Comparison of ENCODE assay signal across 9 cellular contexts in the genomic region with DNA sequence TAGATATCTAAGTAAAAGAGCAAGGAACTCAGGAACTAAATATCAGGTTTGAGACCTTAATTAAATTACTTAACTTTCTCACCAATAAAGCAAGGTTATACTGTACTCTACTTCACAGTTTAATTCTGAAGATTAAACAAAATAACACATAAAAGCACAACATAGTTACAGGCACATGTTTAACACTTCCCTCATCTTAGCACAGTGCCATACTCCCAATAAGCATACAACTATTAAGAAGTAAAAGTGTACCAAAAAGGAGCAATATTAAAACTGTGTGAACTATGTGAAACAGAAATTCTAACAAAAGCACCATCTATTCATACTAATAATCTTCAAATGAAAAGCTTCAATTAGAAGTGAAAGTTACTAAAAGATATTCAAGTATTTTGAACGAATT. TPM values are rescaled to one million over a fixed set of nuclear protein-coding genes. Genes with fewer than 3 reads are reported as not detected.
DNase-seq lines count a peak whose midpoint lies in the region; ATAC-seq, FAIRE-seq and TF ChIP-seq lines count a peak whose summit lies in the region.
"Had no signal": no experiment of that assay in that cellular context is flagged by ENCODE, and none has a peak within 500 bp of the region (broad histone marks: within the 10 kb centered on the region; RNA-seq: fewer than 3 reads in every experiment).

No MANE protein-coding gene starts in this region.

- no peaks in the 10 kb centered on the region for H4K20me1 ChIP-seq in HCT116 (ENCODE audit: insufficient read depth)

- CTCF ChIA-PET in HCT116 (lab: Charles Lee) = no interaction called here
- CTCF ChIA-PET in T-cell (lab: Charles Lee) = no interaction called here

- H3K4me1 Mint-ChIP-seq in T-cell = peaks cover 57 to 59% (median 58%) of the 10 kb centered on the region in 3 donors

- POLR2A ChIA-PET in HCT116 (lab: Charles Lee) (interaction anchor here (0.7 kb wide), 2 partner anchors 31 to 50 kb away, joined by 3 to 6 read pairs; no protein-coding TSS in a partner anchor), T-cell (lab: Charles Lee) (interaction anchor here (0.6 to 1.4 kb wide), 4 partner anchors 82 to 1340 kb away, joined by 3 to 16 read pairs (median 6); a partner anchor contains a TSS)

- peaks cover 9 to 17% of the 10 kb centered on the region in 2 experiments for H3K4me1 ChIP-seq in HCT116 (ENCODE audit: control insufficient read depth in 1 of 2, insufficient read depth in 2 of 2, low read length in 2 of 2)

- H3K9me2 ChIP-seq in HCT116 (ENCODE audit: insufficient read depth) = no peaks in the 10 kb centered on the region

- no peak overlapping the region for H3K9ac ChIP-seq in HCT116 (ENCODE audit: low read length)

- TF ChIP-seq CTCF in HCT116 (IDR thresholded peaks at IDR 0.05 in 2 of 3, conservative IDR thresholded peaks at IDR 0.05 in 1 of 3; ENCODE audit: borderline replicate concordance in 1 of 3, insufficient read depth in 1 of 3, low read depth in 2 of 3, low read length in 2 of 3) = no peak
- no peak for TF ChIP-seq CTCF in fibroblast of mammary gland (conservative IDR thresholded peaks at IDR 0.05; ENCODE audit: control insufficient read depth, insufficient read depth, low read depth, low read length)

- H3K27ac Mint-ChIP-seq in T-cell = peak overlapping the region in 1 of 2 donors; percentile 45

- no peaks in the 10 kb centered on the region for H3K27me3 Mint-ChIP-seq in T-cell

- no peak for FAIRE-seq in GM12891 (lab: Jason Lieb, UNC)

- TF ChIP-seq POLR2A in HCT116 (IDR thresholded peaks at IDR 0.05; ENCODE audit: borderline replicate concordance, extremely low read depth, insufficient read depth, insufficient read length) (no peak), GM12891 (IDR thresholded peaks at IDR 0.05; ENCODE audit: low read depth, low read length) (no peak)

- no peaks in the 10 kb centered on the region for H3K9me3 ChIP-seq in HCT116 (ENCODE audit: control insufficient read depth in 1 of 2, insufficient read depth in 1 of 2, low read depth in 1 of 2, low read length in 2 of 2)

- no peak for DNase-seq in HCT116 (ENCODE audit: low read depth, low spot score)
- no peak for DNase-seq in T-cell
- DNase-seq in fibroblast of mammary gland (ENCODE audit: low read depth) = no peak
- no peak for DNase-seq in skeletal muscle cell (ENCODE audit: low read depth)
- no peak for DNase-seq in NCI-H187 treated with DMSO at 0.1 percent for 48 hours (lab: John Stamatoyannopoulos, UW)
- DNase-seq in caudate nucleus (lab: John Stamatoyannopoulos, UW) = no peak
- no peak for DNase-seq in GM12891 (ENCODE audit: insufficient read length, low spot score)
- DNase-seq: RPMI8226 had no signal

- H3K27ac ChIP-seq in HCT116 (ENCODE audit: low read depth, low read length) (no peak overlapping the region), caudate nucleus (ENCODE audit: low read depth, low read length) (no peak overlapping the region)

- no peak for TF ChIP-seq RAD21 in HCT116 (IDR thresholded peaks at IDR 0.05; ENCODE audit: low read depth)

- RAD21 ChIA-PET in HCT116 (lab: Charles Lee; ENCODE audit: low non-redundant PET in 1 of 2, low total read pairs in 2 of 2, uncharacterized antibody in 2 of 2, unreplicated experiment in 2 of 2) = no interaction called here

- H3K4me2 ChIP-seq in HCT116 (ENCODE audit: low read length) = peak overlapping the region; percentile 87; the same call in 1 of the 2 replicates

- no peaks in the 10 kb centered on the region for H3K9me3 Mint-ChIP-seq in T-cell

- intact Hi-C loops in HCT116 (cut with micrococcal nuclease) = no loop called here

- H3K4me3 ChIP-seq in HCT116 (replicated peaks in 1 of 2; ENCODE audit: low read depth in 1 of 2, low read length in 2 of 2) = no peak overlapping the region
- H3K4me3 ChIP-seq in fibroblast of mammary gland (ENCODE audit: control insufficient read depth, low read depth, low read length) = peak overlapping the region; percentile 99
- H3K4me3 ChIP-seq in skeletal muscle cell (ENCODE audit: low read depth, low read length) = peak overlapping the region; percentile 99

- H3K36me3 ChIP-seq in HCT116 (ENCODE audit: control insufficient read depth in 1 of 2, insufficient read depth in 2 of 2, low read length in 2 of 2) = peaks cover 7 to 9% of the 10 kb centered on the region in 2 experiments; a peak in 2 of 4 replicates

- ATAC-seq in HCT116 = no peak
- no peak for ATAC-seq in T-cell (replicated peaks in 1 of 4)
- no peak for ATAC-seq in HG03432 (IDR thresholded peaks at IDR 0.05; ENCODE audit: unreplicated experiment)

- H2AFZ ChIP-seq in HCT116 (ENCODE audit: low read depth, low read length, poor library complexity, severe bottlenecking) = no peak overlapping the region

- no peaks in the 10 kb centered on the region for H3K27me3 ChIP-seq in HCT116 (ENCODE audit: insufficient read depth, low read length)

- peaks cover 75% of the 10 kb centered on the region for H3K79me2 ChIP-seq in HCT116 (ENCODE audit: insufficient read depth, low read length)

- peak overlapping the region; percentile 97 to 100 (median 98) for H3K4me3 Mint-ChIP-seq in T-cell

- H3K36me3 Mint-ChIP-seq in T-cell = peaks cover 7% of the 10 kb centered on the region

- no TSS peak for BruUV-seq in HCT116 (replicated peaks; lab: Mats Ljungman, UMichigan)

TF ChIP-seq in HCT116, 20 proteins besides CTCF, POLR2A, EP300 and RAD21 (continues in another document):
- TF ChIP-seq ELF1 (IDR thresholded peaks at IDR 0.05; ENCODE audit: borderline replicate concordance, low read depth) (no peak), CEBPB (IDR thresholded peaks at IDR 0.05; ENCODE audit: low read depth) (no peak), EZH2phosphoT487 (IDR thresholded peaks at IDR 0.05; ENCODE audit: borderline replicate concordance) (no peak), ZNF274 (IDR thresholded peaks at IDR 0.05; ENCODE audit: low read depth, low read length) (no peak), JUND (IDR thresholded peaks at IDR 0.05) (no peak), SIN3A (IDR thresholded peaks at IDR 0.05; ENCODE audit: low read depth) (no peak), EGR1 (IDR thresholded peaks at IDR 0.05; ENCODE audit: low read depth) (no peak), EZH2 (IDR thresholded peaks at IDR 0.05) (no peak), POLR2AphosphoS5 (IDR thresholded peaks at IDR 0.05; ENCODE audit: low read depth, low read length) (no peak), ZFX (IDR thresholded peaks at IDR 0.05) (no peak), SRF (IDR thresholded peaks at IDR 0.05; ENCODE audit: low read depth) (no peak), FOSL1 (IDR thresholded peaks at IDR 0.05; ENCODE audit: low read depth) (no peak), SP1 (IDR thresholded peaks at IDR 0.05; ENCODE audit: low read depth) (no peak)
- TF ChIP-seq, protein P1, sequence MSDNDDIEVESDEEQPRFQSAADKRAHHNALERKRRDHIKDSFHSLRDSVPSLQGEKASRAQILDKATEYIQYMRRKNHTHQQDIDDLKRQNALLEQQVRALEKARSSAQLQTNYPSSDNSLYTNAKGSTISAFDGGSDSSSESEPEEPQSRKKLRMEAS (IDR thresholded peaks at IDR 0.05) = no peak
- TF ChIP-seq, protein P2, sequence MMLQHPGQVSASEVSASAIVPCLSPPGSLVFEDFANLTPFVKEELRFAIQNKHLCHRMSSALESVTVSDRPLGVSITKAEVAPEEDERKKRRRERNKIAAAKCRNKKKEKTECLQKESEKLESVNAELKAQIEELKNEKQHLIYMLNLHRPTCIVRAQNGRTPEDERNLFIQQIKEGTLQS (IDR thresholded peaks at IDR 0.05) = no peak

TF ChIP-seq in GM12891, 5 proteins besides CTCF, POLR2A, EP300 and RAD21:
- TF ChIP-seq SPI1 (IDR thresholded peaks at IDR 0.05; ENCODE audit: low read depth, low read length) (no peak), PAX5 (IDR thresholded peaks at IDR 0.05; ENCODE audit: insufficient read depth, low read length, severe bottlenecking) (no peak), POU2F2 (IDR thresholded peaks at IDR 0.05; ENCODE audit: low read depth, low read length) (no peak), POLR2AphosphoS5 (IDR thresholded peaks at IDR 0.05; ENCODE audit: low read depth, low read length) (no peak), TAF1 (IDR thresholded peaks at IDR 0.05; ENCODE audit: low read depth, low read length) (no peak)

RNA-seq across cellular contexts. Expression of a gene that starts 2.2 kb away (rescaled TPM):
- total RNA-seq in HCT116 (2021; ENCODE audit: unreplicated experiment) (35.8 TPM), T-cell (10 to 100 TPM; 32.2 to 42.0 (median 36.6) TPM)
- polyA plus RNA-seq in HCT116 (2012) = 12.9 and 14.9 TPM in 2 replicates
- 6.2 TPM for polyA plus RNA-seq in GM12891 (2012; ENCODE audit: low read depth, missing spikeins)

Comparison
In these comparisons a context has a peak if more than half of its experiments do, and no peak if none do; other contexts are left out.
1. H3K4me3 ChIP-seq: peak in fibroblast of mammary gland (single experiment) and skeletal muscle cell (single experiment); none in HCT116 (0 of 2).